ENCODE assay signal across 23 cellular contexts in genomic region chr4:116223059-116223732, GRCh38.
"Had no signal": no experiment of that assay in that cellular context is flagged by ENCODE, and none has a peak within 500 bp of the region (broad histone marks: within the 10 kb centered on the region; RNA-seq: fewer than 3 reads in every experiment).

No MANE protein-coding gene starts in this region.

- H3K4me3 ChIP-seq: dorsolateral prefrontal cortex, lower lobe of right lung, right atrium auricular region, smooth muscle cell, stomach, thyroid gland, vagina had no signal

- H3K4me1 ChIP-seq: lower lobe of right lung, parathyroid adenoma, right atrium auricular region, stomach, thyroid gland, vagina had no signal

- H3K27ac ChIP-seq: dorsolateral prefrontal cortex, lower lobe of right lung, neutrophil, parathyroid adenoma, right atrium auricular region, stomach, thyroid gland, vagina had no signal

- H3K9me3 ChIP-seq: lower lobe of right lung, neutrophil, right atrium auricular region, stomach, thyroid gland, vagina had no signal

- H3K27me3 ChIP-seq: dorsolateral prefrontal cortex, neutrophil, right atrium auricular region, stomach, thyroid gland, vagina had no signal

- DNase-seq: dorsolateral prefrontal cortex; effector CD4-positive, alpha-beta T cell; hypothalamus; immature natural killer cell; islet precursor cell; kidney glomerular epithelial cell; left ventricle myocardium superior; lower lobe of right lung; natural killer cell; stimulated activated CD4-positive, alpha-beta T cell treated with anti-CD3 and anti-CD28 coated beads, Interleukin-12 subunit alpha, Interleukin-12 subunit beta, amount 100 ng/mL, for 4 hours; stimulated activated CD4-positive, alpha-beta T cell treated with anti-CD3 and anti-CD28 coated beads, Interleukin-1b, Interleukin-23, amount 100 ng/mL, for 48 hours; stimulated activated CD4-positive, alpha-beta T cell treated with anti-CD3 and anti-CD28 coated beads, Interleukin-4, amount 100 ng/mL, for 1 hour; stimulated activated CD8-positive, alpha-beta memory T cell treated with anti-CD3 and anti-CD28 coated beads, Interleukin-4, amount 100 ng/mL, for 48 hours; stimulated activated naive CD4-positive, alpha-beta T cell; stomach; thyroid gland; trophoblast cell had no signal

- H3K36me3 ChIP-seq: lower lobe of right lung, neutrophil, right atrium auricular region, stomach, thyroid gland, vagina had no signal

- ATAC-seq: left ventricle myocardium superior, lower lobe of right lung, natural killer cell, sciatic nerve had no signal
